Comparison of ENCODE assay signal across 1 cellular context in genomic region chr22:46473896-46474557, GRCh38.
TF ChIP-seq lines count a peak whose summit lies in the region.

No MANE protein-coding gene starts in this region.

TF ChIP-seq in HepG2, 621 proteins besides CTCF, POLR2A, EP300 and RAD21 (continued from another document and continues in another):
- TF ChIP-seq CEBPZ (IDR thresholded peaks at IDR 0.05; ENCODE audit: low read length) (no peak), MAFG (CRISPR knock-in tag; IDR thresholded peaks at IDR 0.05) (no peak), LBX2 (CRISPR knock-in tag; IDR thresholded peaks at IDR 0.05; ENCODE audit: borderline replicate concordance) (no peak), ZNF670 (CRISPR knock-in tag; IDR thresholded peaks at IDR 0.05; ENCODE audit: borderline replicate concordance) (no peak), ZBTB43 (CRISPR knock-in tag; conservative IDR thresholded peaks at IDR 0.05) (0 out of 2 replicates have a peak, but pooled peaks have one; percentile 61), ZBTB21 (CRISPR knock-in tag; IDR thresholded peaks at IDR 0.05) (no peak), ZNF354B (CRISPR knock-in tag; IDR thresholded peaks at IDR 0.05) (no peak), ZNF773 (CRISPR knock-in tag; IDR thresholded peaks at IDR 0.05; ENCODE audit: borderline replicate concordance) (0 out of 2 replicates have a peak, but pooled peaks have one; percentile 39), SRF (IDR thresholded peaks at IDR 0.05; ENCODE audit: low read depth, low read length) (no peak), ZBTB37 (CRISPR knock-in tag; IDR thresholded peaks at IDR 0.05) (no peak), ZMYM4 (CRISPR knock-in tag; IDR thresholded peaks at IDR 0.05) (peak; percentile 42; the same call in 1 of the 2 replicates), FOXA3 (CRISPR knock-in tag; IDR thresholded peaks at IDR 0.05) (peak; percentile 55; the same call in 1 of the 2 replicates), RARG (CRISPR knock-in tag; IDR thresholded peaks at IDR 0.05; ENCODE audit: low read depth) (no peak), KLF15 (CRISPR knock-in tag; IDR thresholded peaks at IDR 0.05; ENCODE audit: borderline replicate concordance) (no peak), ZNF264 (CRISPR knock-in tag; IDR thresholded peaks at IDR 0.05) (no peak), ZNF775 (CRISPR knock-in tag; IDR thresholded peaks at IDR 0.05; ENCODE audit: borderline replicate concordance) (no peak), POLR2AphosphoS5 (IDR thresholded peaks at IDR 0.05; ENCODE audit: low read depth, low read length) (no peak), ZNF44 (CRISPR knock-in tag; IDR thresholded peaks at IDR 0.05) (no peak), ESRRA (CRISPR knock-in tag; IDR thresholded peaks at IDR 0.05; ENCODE audit: low read depth) (0 out of 2 replicates have a peak, but pooled peaks have one; percentile 62), NCOA1 (CRISPR knock-in tag; IDR thresholded peaks at IDR 0.05) (no peak), HCFC1 (IDR thresholded peaks at IDR 0.05; ENCODE audit: low read depth, low read length) (no peak), CREM (IDR thresholded peaks at IDR 0.05) (no peak), CREM (CRISPR knock-in tag; IDR thresholded peaks at IDR 0.05) (no peak), ZNF260 (CRISPR knock-in tag; IDR thresholded peaks at IDR 0.05; ENCODE audit: borderline replicate concordance, low read depth) (no peak), SUZ12 (IDR thresholded peaks at IDR 0.05; ENCODE audit: low read depth, low read length) (no peak), PCBP1 (IDR thresholded peaks at IDR 0.05; ENCODE audit: borderline replicate concordance, low read depth, low read length) (no peak), RORA (CRISPR knock-in tag; IDR thresholded peaks at IDR 0.05) (no peak), CAMTA2 (CRISPR knock-in tag; IDR thresholded peaks at IDR 0.05; ENCODE audit: borderline replicate concordance) (no peak), TP53 (CRISPR knock-in tag; conservative IDR thresholded peaks at IDR 0.05) (no peak), BRD4 (CRISPR knock-in tag; IDR thresholded peaks at IDR 0.05) (no peak), KAT8 (CRISPR knock-in tag; IDR thresholded peaks at IDR 0.05) (peak; percentile 35; the same call in 1 of the 2 replicates), TBX2 (CRISPR knock-in tag; IDR thresholded peaks at IDR 0.05; ENCODE audit: borderline replicate concordance) (peak; percentile 53; the same call in 1 of the 2 replicates), TRIM24 (CRISPR knock-in tag; IDR thresholded peaks at IDR 0.05) (no peak), ZNF891 (CRISPR knock-in tag; IDR thresholded peaks at IDR 0.05) (peak; percentile 39; the same call in 1 of the 2 replicates), EEA1 (CRISPR knock-in tag; IDR thresholded peaks at IDR 0.05; ENCODE audit: borderline replicate concordance) (no peak), ZNF776 (CRISPR knock-in tag; IDR thresholded peaks at IDR 0.05) (no peak), ZBTB40 (IDR thresholded peaks at IDR 0.05) (no peak), ZBTB40 (CRISPR knock-in tag; IDR thresholded peaks at IDR 0.05) (peak; percentile 71), ZNF839 (CRISPR knock-in tag; IDR thresholded peaks at IDR 0.05; ENCODE audit: borderline replicate concordance) (0 out of 2 replicates have a peak, but pooled peaks have one; percentile 36)
- TF ChIP-seq, protein P1, sequence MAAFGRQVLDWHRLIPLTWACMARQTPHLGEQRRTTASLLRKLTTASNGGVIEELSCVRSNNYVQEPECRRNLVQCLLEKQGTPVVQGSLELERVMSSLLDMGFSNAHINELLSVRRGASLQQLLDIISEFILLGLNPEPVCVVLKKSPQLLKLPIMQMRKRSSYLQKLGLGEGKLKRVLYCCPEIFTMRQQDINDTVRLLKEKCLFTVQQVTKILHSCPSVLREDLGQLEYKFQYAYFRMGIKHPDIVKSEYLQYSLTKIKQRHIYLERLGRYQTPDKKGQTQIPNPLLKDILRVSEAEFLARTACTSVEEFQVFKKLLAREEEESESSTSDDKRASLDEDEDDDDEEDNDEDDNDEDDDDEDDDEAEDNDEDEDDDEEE (CRISPR knock-in tag; IDR thresholded peaks at IDR 0.05): peak; percentile 86; the same call in 1 of the 2 replicates
- TF ChIP-seq, protein P2, sequence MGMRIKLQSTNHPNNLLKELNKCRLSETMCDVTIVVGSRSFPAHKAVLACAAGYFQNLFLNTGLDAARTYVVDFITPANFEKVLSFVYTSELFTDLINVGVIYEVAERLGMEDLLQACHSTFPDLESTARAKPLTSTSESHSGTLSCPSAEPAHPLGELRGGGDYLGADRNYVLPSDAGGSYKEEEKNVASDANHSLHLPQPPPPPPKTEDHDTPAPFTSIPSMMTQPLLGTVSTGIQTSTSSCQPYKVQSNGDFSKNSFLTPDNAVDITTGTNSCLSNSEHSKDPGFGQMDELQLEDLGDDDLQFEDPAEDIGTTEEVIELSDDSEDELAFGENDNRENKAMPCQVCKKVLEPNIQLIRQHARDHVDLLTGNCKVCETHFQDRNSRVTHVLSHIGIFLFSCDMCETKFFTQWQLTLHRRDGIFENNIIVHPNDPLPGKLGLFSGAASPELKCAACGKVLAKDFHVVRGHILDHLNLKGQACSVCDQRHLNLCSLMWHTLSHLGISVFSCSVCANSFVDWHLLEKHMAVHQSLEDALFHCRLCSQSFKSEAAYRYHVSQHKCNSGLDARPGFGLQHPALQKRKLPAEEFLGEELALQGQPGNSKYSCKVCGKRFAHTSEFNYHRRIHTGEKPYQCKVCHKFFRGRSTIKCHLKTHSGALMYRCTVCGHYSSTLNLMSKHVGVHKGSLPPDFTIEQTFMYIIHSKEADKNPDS (CRISPR knock-in tag; IDR thresholded peaks at IDR 0.05): no peak
- TF ChIP-seq, protein P3, sequence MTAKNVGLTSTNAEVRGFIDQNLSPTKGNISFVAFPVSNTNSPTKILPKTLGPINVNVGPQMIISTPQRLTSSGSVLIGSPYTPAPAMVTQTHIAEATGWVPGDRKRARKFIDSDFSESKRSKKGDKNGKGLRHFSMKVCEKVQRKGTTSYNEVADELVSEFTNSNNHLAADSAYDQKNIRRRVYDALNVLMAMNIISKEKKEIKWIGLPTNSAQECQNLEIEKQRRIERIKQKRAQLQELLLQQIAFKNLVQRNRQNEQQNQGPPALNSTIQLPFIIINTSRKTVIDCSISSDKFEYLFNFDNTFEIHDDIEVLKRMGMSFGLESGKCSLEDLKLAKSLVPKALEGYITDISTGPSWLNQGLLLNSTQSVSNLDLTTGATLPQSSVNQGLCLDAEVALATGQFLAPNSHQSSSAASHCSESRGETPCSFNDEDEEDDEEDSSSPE (CRISPR knock-in tag; IDR thresholded peaks at IDR 0.05): no peak
- TF ChIP-seq, protein P4, sequence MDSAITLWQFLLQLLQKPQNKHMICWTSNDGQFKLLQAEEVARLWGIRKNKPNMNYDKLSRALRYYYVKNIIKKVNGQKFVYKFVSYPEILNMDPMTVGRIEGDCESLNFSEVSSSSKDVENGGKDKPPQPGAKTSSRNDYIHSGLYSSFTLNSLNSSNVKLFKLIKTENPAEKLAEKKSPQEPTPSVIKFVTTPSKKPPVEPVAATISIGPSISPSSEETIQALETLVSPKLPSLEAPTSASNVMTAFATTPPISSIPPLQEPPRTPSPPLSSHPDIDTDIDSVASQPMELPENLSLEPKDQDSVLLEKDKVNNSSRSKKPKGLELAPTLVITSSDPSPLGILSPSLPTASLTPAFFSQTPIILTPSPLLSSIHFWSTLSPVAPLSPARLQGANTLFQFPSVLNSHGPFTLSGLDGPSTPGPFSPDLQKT (CRISPR knock-in tag; IDR thresholded peaks at IDR 0.05; ENCODE audit: borderline replicate concordance): no peak
